Comparison of ENCODE assay signal across 13 cellular contexts in the genomic region with DNA sequence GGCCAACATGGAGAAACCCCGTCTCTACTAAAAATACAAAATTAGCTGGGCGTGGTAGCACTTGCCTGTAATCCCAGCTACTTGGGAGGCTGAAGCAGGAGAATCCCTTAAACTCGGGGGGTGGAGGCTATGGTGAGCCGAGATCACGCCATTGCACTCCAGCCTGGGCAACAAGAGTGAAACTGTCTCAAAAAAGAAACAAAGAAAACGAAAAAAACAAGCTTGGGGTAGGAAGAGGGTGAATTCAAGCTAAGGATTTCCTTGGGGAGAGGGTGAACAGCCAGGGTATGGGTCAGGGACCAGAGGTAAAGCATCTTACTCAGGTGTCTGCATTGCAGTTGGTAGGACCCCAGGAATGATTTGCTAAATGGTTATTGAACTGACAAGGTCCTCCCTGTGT. TPM values are rescaled to one million over a fixed set of nuclear protein-coding genes. Genes with fewer than 3 reads are reported as not detected.
"Had no signal": no experiment of that assay in that cellular context is flagged by ENCODE, and none has a peak within 500 bp of the region (broad histone marks: within the 10 kb centered on the region; RNA-seq: fewer than 3 reads in every experiment).

No MANE protein-coding gene starts in this region.

RNA-seq across cellular contexts. Expression of a gene that starts 35.5 kb away (rescaled TPM):
- total RNA-seq: activated B cell treated with CpG ODN at 0.5 μM for 24 hours; activated CD4-positive, alpha-beta memory T cell treated with anti-CD3 and anti-CD28 coated beads for 36 hours; activated CD4-positive, alpha-beta memory T cell treated with anti-CD3 and anti-CD28 coated beads, Interleukin-2, amount 10 ng/mL, durations not matched to agents 7 days and 5 days; activated CD4-positive, alpha-beta T cell treated with anti-CD3 and anti-CD28 coated beads for 36 hours; activated CD4-positive, alpha-beta T cell treated with anti-CD3 and anti-CD28 coated beads, Interleukin-2, amount 10 ng/mL, durations not matched to agents 24 days and 14 days; activated CD8-positive, alpha-beta memory T cell treated with anti-CD3 and anti-CD28 coated beads for 36 hours; activated CD8-positive, alpha-beta memory T cell treated with anti-CD3 and anti-CD28 coated beads, Interleukin-2, amount 10 ng/mL, durations not matched to agents 7 days and 5 days; activated CD8-positive, alpha-beta T cell treated with anti-CD3 and anti-CD28 coated beads for 36 hours; activated CD8-positive, alpha-beta T cell treated with anti-CD3 and anti-CD28 coated beads, Interleukin-2, amount 10 ng/mL, durations not matched to agents 7 days and 5 days; T-helper 1 cell treated with Interleukin-12 subunit alpha and Interleukin-12 subunit beta and Interleukin-4 antibody, amounts not matched to agents 30 ng/mL and 1 ng/mL, for 36 hours; T-helper 17 cell; T-helper 2 cell treated with Interferon-gamma antibody and Interleukin-4, amounts not matched to agents 100 ng/mL and 5 ng/mL, for 36 hours; WTC11 had no signal
